ENCODE assay signal across 8 cellular contexts in the genomic region with DNA sequence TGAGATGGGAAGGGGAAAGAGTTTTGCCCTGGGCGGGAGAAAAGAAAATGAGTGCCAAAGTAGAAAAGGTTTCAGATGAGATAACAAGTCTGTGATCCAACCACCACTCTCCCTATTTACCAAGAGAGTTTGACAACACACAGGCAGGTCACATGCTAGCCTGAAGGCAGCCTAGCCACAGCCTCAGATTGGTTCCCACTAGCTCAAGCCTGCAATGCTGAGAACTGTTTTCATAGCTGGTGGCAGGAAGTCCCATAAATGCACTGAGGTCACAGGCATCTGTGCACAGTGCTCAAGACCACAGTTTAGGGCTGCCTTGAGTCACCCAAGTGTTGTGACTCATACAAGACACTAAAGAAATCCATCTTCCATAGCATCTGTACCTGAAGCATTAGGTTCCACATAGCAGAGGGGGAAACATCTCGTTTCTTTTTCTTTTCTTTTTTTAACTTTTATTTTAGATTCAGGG. TPM values are rescaled to one million over a fixed set of nuclear protein-coding genes. Genes with fewer than 3 reads are reported as not detected.
A peak's percentile ranks its signal among the peaks of the same experiment; 100 is the strongest.
DNase-seq lines count a peak whose midpoint lies in the region; ATAC-seq lines count a peak whose summit lies in the region.

No MANE protein-coding gene starts in this region.

- ATAC-seq in GM19468 (IDR thresholded peaks at IDR 0.05; ENCODE audit: extremely low read depth, unreplicated experiment), result peak; percentile 19
- ATAC-seq in HG03575 (IDR thresholded peaks at IDR 0.05; ENCODE audit: extremely low read depth, insufficient number of reproducible peaks, low FRiP score, unreplicated experiment), result peak; percentile 93
- ATAC-seq in activated T-helper 17 cell treated with anti-CD3 and anti-CD28 coated beads, Interleukin-2, amount 50 U/mL, for 72 hours (replicated peaks), result peak; percentile 100

- peak in 2 of 3 donors; percentile 10 to 31 for DNase-seq in stimulated activated CD4-positive, alpha-beta T cell treated with anti-CD3 and anti-CD28 coated beads, TNF-alpha, amount 100 ng/mL, for 1 hour (ENCODE audit: low read depth in 3 of 3, low spot score in 1 of 3)
- DNase-seq in NCI-H1092 (lab: John Stamatoyannopoulos, UW) (no peak), COR-L47 (lab: John Stamatoyannopoulos, UW) (no peak), cerebellar nuclear complex (lab: John Stamatoyannopoulos, UW) (no peak), NCI-H1694 (lab: John Stamatoyannopoulos, UW) (no peak)

- H3K4me1 Mint-ChIP-seq in activated T-helper 17 cell treated with anti-CD3 and anti-CD28 coated beads, Interleukin-2, amount 50 U/mL, for 72 hours, result peaks cover 10% of the 10 kb centered on the region

- H3K9me3 Mint-ChIP-seq in activated T-helper 17 cell treated with anti-CD3 and anti-CD28 coated beads, Interleukin-2, amount 50 U/mL, for 72 hours, result peaks cover 3% of the 10 kb centered on the region

- H3K4me3 Mint-ChIP-seq in activated T-helper 17 cell treated with anti-CD3 and anti-CD28 coated beads, Interleukin-2, amount 50 U/mL, for 72 hours, result peak overlapping the region; percentile 41

- peaks cover 8% of the 10 kb centered on the region for H3K27me3 Mint-ChIP-seq in activated T-helper 17 cell treated with anti-CD3 and anti-CD28 coated beads, Interleukin-2, amount 50 U/mL, for 72 hours

- no peaks in the 10 kb centered on the region for H3K36me3 Mint-ChIP-seq in activated T-helper 17 cell treated with anti-CD3 and anti-CD28 coated beads, Interleukin-2, amount 50 U/mL, for 72 hours (ENCODE audit: low read depth)

- peak overlapping the region; percentile 71 for H3K27ac Mint-ChIP-seq in activated T-helper 17 cell treated with anti-CD3 and anti-CD28 coated beads, Interleukin-2, amount 50 U/mL, for 72 hours

RNA-seq across cellular contexts. Expression of a gene that starts 18.5 kb away (rescaled TPM):
- total RNA-seq in activated T-helper 17 cell treated with anti-CD3 and anti-CD28 coated beads, Interleukin-2, amount 50 U/mL, for 72 hours, result 100 to 1,000 TPM in 1 of 2 donors, 10 to 100 TPM in 1; 59.4 to 102 TPM

Comparison
In these comparisons a context has a peak if more than half of its experiments do, and no peak if none do; other contexts are left out.
1. ATAC-seq: peak in every context shown above with its lines; median percentile 100 in activated T-helper 17 cell treated with anti-CD3 and anti-CD28 coated beads, Interleukin-2, amount 50 U/mL, for 72 hours; 93 in HG03575; 19 in GM19468.
2. DNase-seq: peak in stimulated activated CD4-positive, alpha-beta T cell treated with anti-CD3 and anti-CD28 coated beads, TNF-alpha, amount 100 ng/mL, for 1 hour (2 of 3); none in NCI-H1092 (single experiment), COR-L47 (single experiment), cerebellar nuclear complex (0 of 2) and NCI-H1694 (single experiment).